16 cellular contexts compared by ENCODE assay signal in the genomic region with DNA sequence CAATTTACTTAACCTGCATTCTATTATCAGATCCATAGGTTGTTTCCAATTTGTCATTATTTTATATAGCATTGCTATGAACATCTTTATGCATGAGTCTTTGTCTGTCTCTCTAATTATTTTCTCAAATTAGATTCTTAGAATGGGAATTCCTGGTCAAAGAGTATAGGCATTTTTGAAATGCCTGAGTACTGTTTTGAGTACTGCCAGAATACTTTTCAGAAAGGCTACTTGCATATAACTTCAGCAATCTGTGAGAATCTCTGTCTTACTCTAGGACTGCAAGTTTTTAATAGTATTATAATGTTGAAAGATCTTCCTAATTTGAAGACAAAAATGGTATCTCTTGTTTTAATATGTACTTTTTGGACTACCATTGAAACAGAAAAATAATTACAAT.
A peak's percentile ranks its signal among the peaks of the same experiment; 100 is the strongest.
DNase-seq lines count a peak whose midpoint lies in the region; ATAC-seq and FAIRE-seq lines count a peak whose summit lies in the region.
"Had no signal": no experiment of that assay in that cellular context is flagged by ENCODE, and none has a peak within 500 bp of the region (broad histone marks: within the 10 kb centered on the region; RNA-seq: fewer than 3 reads in every experiment).

No MANE protein-coding gene starts in this region.

- peak; percentile 56 for FAIRE-seq in islet of Langerhans (lab: Jason Lieb, UNC)
- FAIRE-seq: A204.1, D721Med, GM12892, H1 had no signal

- DNase-seq in EH (ENCODE audit: low read depth): peak; percentile 11
- peak; percentile 42 for DNase-seq in NCI-H69 (lab: John Stamatoyannopoulos, UW)
- DNase-seq in astrocyte of the hippocampus (ENCODE audit: low read depth, low spot score): peak; percentile 20
- DNase-seq in NCI-H82 treated with DMSO at 0.1 percent for 48 hours (lab: John Stamatoyannopoulos, UW; ENCODE audit: unreplicated experiment): no peak
- no peak for DNase-seq in kidney glomerular epithelial cell (lab: John Stamatoyannopoulos, UW)
- DNase-seq: CD8-positive, alpha-beta T cell; COR-L47; DMS153; DMS79 treated with DMSO at 0.1 percent for 48 hours; GDM1 had no signal

- ATAC-seq in GM19397 (IDR thresholded peaks at IDR 0.05; ENCODE audit: unreplicated experiment): no peak
- ATAC-seq: CD8-positive, alpha-beta T cell had no signal

Comparison
In these comparisons a context has a peak if more than half of its experiments do, and no peak if none do; other contexts are left out.
1. DNase-seq: peak in EH (single experiment), NCI-H69 (single experiment) and astrocyte of the hippocampus (single experiment); none in NCI-H82 treated with DMSO at 0.1 percent for 48 hours (single experiment) and kidney glomerular epithelial cell (single experiment).